14 cellular contexts compared by ENCODE assay signal in the genomic region with DNA sequence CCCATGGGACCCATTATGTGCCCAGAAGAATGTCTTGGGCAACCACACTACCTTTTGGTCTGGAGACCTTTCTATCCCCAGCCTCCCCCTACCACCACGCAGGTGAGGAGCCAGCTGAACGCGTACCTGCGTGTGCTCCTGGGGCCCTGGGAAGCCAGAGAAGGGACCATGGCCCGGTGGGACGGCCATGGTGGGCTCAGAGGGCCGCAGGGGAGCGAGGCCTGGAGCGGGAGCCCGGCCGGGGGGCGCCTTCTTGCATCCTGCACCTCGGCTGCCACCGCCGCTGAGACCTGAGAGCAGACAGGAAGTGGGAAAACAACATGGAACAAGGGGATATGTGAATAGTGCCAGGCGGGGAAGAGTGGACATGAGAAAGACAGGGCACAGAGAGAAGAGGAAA. TPM values are rescaled to one million over a fixed set of nuclear protein-coding genes. Genes with fewer than 3 reads are reported as not detected.
DNase-seq lines count a peak whose midpoint lies in the region; ATAC-seq, FAIRE-seq and TF ChIP-seq lines count a peak whose summit lies in the region.
"Had no signal": no experiment of that assay in that cellular context is flagged by ENCODE, and none has a peak within 500 bp of the region (broad histone marks: within the 10 kb centered on the region; RNA-seq: fewer than 3 reads in every experiment).

No MANE protein-coding gene starts in this region.

- no peaks in the 10 kb centered on the region for H3K27me3 ChIP-seq in endothelial cell of umbilical vein (ENCODE audit: control insufficient read depth in 2 of 2, insufficient read depth in 2 of 2, low read length in 2 of 2)
- H3K27me3 ChIP-seq: testis had no signal

- H3K9ac ChIP-seq in endothelial cell of umbilical vein (replicated peaks; ENCODE audit: extremely low read depth, insufficient read depth, low read length), result no peak overlapping the region

- no peaks in the 10 kb centered on the region for H3K27me3 Mint-ChIP-seq in T-helper 2 cell treated with Interferon-gamma antibody and Interleukin-4, amounts not matched to agents 5 μg/mL and 100 μg/mL, for 36 hours (ENCODE audit: low read depth)
- H3K27me3 Mint-ChIP-seq in T-cell (no peaks in the 10 kb centered on the region), progenitor cell of endocrine pancreas (no peaks in the 10 kb centered on the region)

- no peak overlapping the region for H2AFZ ChIP-seq in endothelial cell of umbilical vein (ENCODE audit: low read depth, low read length)

- H3K9me3 ChIP-seq in endothelial cell of umbilical vein (replicated peaks; ENCODE audit: control insufficient read depth, insufficient read depth, low read length), result no peaks in the 10 kb centered on the region
- H3K9me3 ChIP-seq: testis had no signal

- H3K4me1 ChIP-seq in endothelial cell of umbilical vein (ENCODE audit: control insufficient read depth, extremely low read depth, insufficient read depth, low read length), result peaks cover 8% of the 10 kb centered on the region

- peaks cover 8% of the 10 kb centered on the region for H3K79me2 ChIP-seq in endothelial cell of umbilical vein (ENCODE audit: control insufficient read depth, insufficient read depth, low read length)

- intact Hi-C loops in endothelial cell of umbilical vein (cut with micrococcal nuclease), result loop anchor here (5.0 kb wide), 1 partner anchor 596 kb away; a partner anchor contains a TSS

- no peak for TF ChIP-seq POLR2A in endothelial cell of umbilical vein (IDR thresholded peaks at IDR 0.05; ENCODE audit: low read depth, low read length)

- H3K4me3 ChIP-seq in endothelial cell of umbilical vein (replicated peaks in 1 of 3; ENCODE audit: insufficient read depth in 1 of 3, low read depth in 1 of 3, low read length in 3 of 3), result no peak overlapping the region
- H3K4me3 ChIP-seq: testis had no signal

- no peaks in the 10 kb centered on the region for H3K9me3 Mint-ChIP-seq in T-helper 2 cell treated with Interferon-gamma antibody and Interleukin-4, amounts not matched to agents 5 μg/mL and 100 μg/mL, for 36 hours
- H3K9me3 Mint-ChIP-seq in T-cell (no peaks in the 10 kb centered on the region), progenitor cell of endocrine pancreas (ENCODE audit: low read depth) (no peaks in the 10 kb centered on the region)

- no peak for FAIRE-seq in endothelial cell of umbilical vein (lab: Jason Lieb, UNC)
- FAIRE-seq: A204.1, endometrium had no signal

- no peaks in the 10 kb centered on the region for H3K9me1 ChIP-seq in endothelial cell of umbilical vein (replicated peaks; ENCODE audit: control insufficient read depth, extremely low read depth, insufficient read depth, low read length)

- peaks cover 4 to 32% of the 10 kb centered on the region in 2 experiments for H3K36me3 ChIP-seq in endothelial cell of umbilical vein (ENCODE audit: control insufficient read depth in 2 of 2, extremely low read depth in 1 of 2, insufficient read depth in 2 of 2, low read length in 2 of 2)

- POLR2A ChIA-PET in T-cell (lab: Charles Lee) (no interaction called here), endothelial cell of umbilical vein (lab: Charles Lee) (no interaction called here)

- H3K4me3 Mint-ChIP-seq in T-helper 2 cell treated with Interferon-gamma antibody and Interleukin-4, amounts not matched to agents 5 μg/mL and 100 μg/mL, for 36 hours, result peak overlapping the region; percentile 57
- H3K4me3 Mint-ChIP-seq in T-cell (peak overlapping the region in 2 of 3 donors; percentile 75 to 81), progenitor cell of endocrine pancreas (ENCODE audit: low read depth) (peak overlapping the region; percentile 86)

- TF ChIP-seq CTCF in endothelial cell of umbilical vein (IDR thresholded peaks at IDR 0.05; ENCODE audit: extremely low read depth in 1 of 2, insufficient read depth in 1 of 2, low read depth in 1 of 2, low read length in 2 of 2) (no peak), progenitor cell of endocrine pancreas (IDR thresholded peaks at IDR 0.05; ENCODE audit: unreplicated experiment) (no peak)

- H3K27ac Mint-ChIP-seq in T-helper 2 cell treated with Interferon-gamma antibody and Interleukin-4, amounts not matched to agents 5 μg/mL and 100 μg/mL, for 36 hours, result peak overlapping the region; percentile 61
- H3K27ac Mint-ChIP-seq in T-cell, result peak overlapping the region; percentile 83 to 85
- H3K27ac Mint-ChIP-seq in progenitor cell of endocrine pancreas, result no peak overlapping the region

- H4K20me1 ChIP-seq in endothelial cell of umbilical vein (replicated peaks; ENCODE audit: control insufficient read depth, extremely low read depth, insufficient read depth, low read length), result no peaks in the 10 kb centered on the region

- CTCF ChIA-PET in T-cell (lab: Charles Lee) (interaction anchor here in 1 of 2 donors (0.6 kb wide), 1 partner anchor 1293 kb away, joined by 5 read pairs; no protein-coding TSS in a partner anchor), endothelial cell of umbilical vein (lab: Charles Lee) (interaction anchor here (1.0 kb wide), 1 partner anchor 12 kb away, joined by 4 read pairs; no protein-coding TSS in a partner anchor)

- ATAC-seq in T-cell (replicated peaks in 1 of 4) (no peak), GM21360 (IDR thresholded peaks at IDR 0.05; ENCODE audit: unreplicated experiment) (no peak)

- no peak for DNase-seq in T-helper 2 cell treated with Interferon-gamma antibody and Interleukin-4, amounts not matched to agents 5 μg/mL and 100 μg/mL, for 36 hours (ENCODE audit: low spot score)
- DNase-seq in T-helper 2 cell, result no peak
- no peak for DNase-seq in T-cell
- DNase-seq in endothelial cell of umbilical vein (ENCODE audit: low read depth, low spot score), result no peak
- no peak for DNase-seq in progenitor cell of endocrine pancreas (ENCODE audit: low spot score, unreplicated experiment)
- DNase-seq in UCSD-AML1 (lab: John Stamatoyannopoulos, UW; ENCODE audit: unreplicated experiment), result no peak
- no peak for DNase-seq in EL
- DNase-seq: activated T-cell treated with anti-CD3 and anti-CD28 coated beads for 4 hours, NCI-H774, testis had no signal

- no peak overlapping the region for H3K27ac ChIP-seq in endothelial cell of umbilical vein (ENCODE audit: insufficient read depth, low read depth, low read length)

- H3K36me3 Mint-ChIP-seq in T-helper 2 cell treated with Interferon-gamma antibody and Interleukin-4, amounts not matched to agents 5 μg/mL and 100 μg/mL, for 36 hours (ENCODE audit: low read depth), result peaks cover 49% of the 10 kb centered on the region
- peaks cover 41% of the 10 kb centered on the region for H3K36me3 Mint-ChIP-seq in T-cell
- H3K36me3 Mint-ChIP-seq in progenitor cell of endocrine pancreas (ENCODE audit: insufficient read depth), result peaks cover 26% of the 10 kb centered on the region

- TSS peak; percentile 8 for BruUV-seq in endothelial cell of umbilical vein (replicated peaks; lab: Mats Ljungman, UMichigan)

- H3K4me2 ChIP-seq in endothelial cell of umbilical vein (ENCODE audit: insufficient read depth, low read length), result no peak overlapping the region

- dilution Hi-C loops in endothelial cell of umbilical vein (cut with MboI; ENCODE audit: extremely low pct_ligation_motif_present, low sequenced_read_pairs), result no loop called here

- H3K4me1 Mint-ChIP-seq in T-helper 2 cell treated with Interferon-gamma antibody and Interleukin-4, amounts not matched to agents 5 μg/mL and 100 μg/mL, for 36 hours (ENCODE audit: low read depth), result peaks cover 29% of the 10 kb centered on the region
- H3K4me1 Mint-ChIP-seq in T-cell (peaks cover 30 to 41% (median 34%) of the 10 kb centered on the region in 3 donors), progenitor cell of endocrine pancreas (ENCODE audit: low read depth) (peaks cover 18% of the 10 kb centered on the region)

TF ChIP-seq in endothelial cell of umbilical vein, 7 proteins besides CTCF, POLR2A, EP300 and RAD21:
- TF ChIP-seq GATA2 (IDR thresholded peaks at IDR 0.05; ENCODE audit: insufficient read depth, insufficient read length, low read depth, low read length), result no peak

RNA-seq across cellular contexts. Expression of a gene that starts 2.3 kb away (rescaled TPM):
- 10 to 100 TPM; 18.9 to 38.4 (median 28.0) TPM for total RNA-seq in T-cell
- total RNA-seq in endothelial cell of umbilical vein, result 26.8 and 30.8 TPM in 2 replicates
- polyA plus RNA-seq in endothelial cell of umbilical vein, result 17.7 and 19.0 TPM in 2 replicates
- 11.3 and 15.3 TPM in 2 replicates for polyA plus RNA-seq in endothelial cell of umbilical vein (2011; cell fraction: cytosol; rRNA removed)
- polyA plus RNA-seq in endothelial cell of umbilical vein (2011; cell fraction: nucleus; rRNA removed), result 25.0 and 37.0 TPM in 2 replicates
- 17.8 and 24.6 TPM in 2 replicates for polyA plus RNA-seq in endothelial cell of umbilical vein (2012)
- 21.3 and 26.4 TPM in 2 replicates for polyA minus RNA-seq in endothelial cell of umbilical vein
- 8.2 TPM for polyA minus RNA-seq in endothelial cell of umbilical vein (2011; cell fraction: cytosol; rRNA and poly(A)+ RNA removed)
- polyA minus RNA-seq in endothelial cell of umbilical vein (2011; cell fraction: nucleus; rRNA and poly(A)+ RNA removed), result 20.1 and 30.0 TPM in 2 replicates
- total RNA-seq in progenitor cell of endocrine pancreas, result 80.7 and 90.7 TPM in 2 replicates

RNA-seq across cellular contexts. Expression of a gene that starts 14.5 kb away (rescaled TPM):
- total RNA-seq in T-cell, result 100 to 1,000 TPM; 291 to 348 (median 299) TPM
- 271 and 277 TPM in 2 replicates for total RNA-seq in endothelial cell of umbilical vein
- polyA plus RNA-seq in endothelial cell of umbilical vein, result 407 and 473 TPM in 2 replicates
- 479 and 595 TPM in 2 replicates for polyA plus RNA-seq in endothelial cell of umbilical vein (2011; cell fraction: cytosol; rRNA removed)
- polyA plus RNA-seq in endothelial cell of umbilical vein (2011; cell fraction: nucleus; rRNA removed), result 179 and 219 TPM in 2 replicates
- polyA plus RNA-seq in endothelial cell of umbilical vein (2012), result 315 and 347 TPM in 2 replicates
- polyA minus RNA-seq in endothelial cell of umbilical vein, result 390 and 441 TPM in 2 replicates
- polyA minus RNA-seq in endothelial cell of umbilical vein (2011; cell fraction: cytosol; rRNA and poly(A)+ RNA removed), result 218 TPM
- polyA minus RNA-seq in endothelial cell of umbilical vein (2011; cell fraction: nucleus; rRNA and poly(A)+ RNA removed), result 32.2 and 33.4 TPM in 2 replicates
- 250 and 271 TPM in 2 replicates for total RNA-seq in progenitor cell of endocrine pancreas

RNA-seq across cellular contexts. Expression of a gene that starts 53.0 kb away (rescaled TPM):
- total RNA-seq in T-cell (not detected), endothelial cell of umbilical vein (not detected in 2 replicates), progenitor cell of endocrine pancreas (not detected in 2 replicates)
- polyA plus RNA-seq in endothelial cell of umbilical vein, result not detected in 2 replicates
- polyA plus RNA-seq in endothelial cell of umbilical vein (2011; cell fraction: cytosol; rRNA removed), result not detected in 2 replicates
- not detected in 2 replicates for polyA plus RNA-seq in endothelial cell of umbilical vein (2011; cell fraction: nucleus; rRNA removed)
- polyA plus RNA-seq in endothelial cell of umbilical vein (2012), result not detected in 2 replicates
- not detected in 2 replicates for polyA minus RNA-seq in endothelial cell of umbilical vein
- polyA minus RNA-seq in endothelial cell of umbilical vein (2011; cell fraction: cytosol; rRNA and poly(A)+ RNA removed), result not detected
- polyA minus RNA-seq in endothelial cell of umbilical vein (2011; cell fraction: nucleus; rRNA and poly(A)+ RNA removed), result not detected in 2 replicates
- total RNA-seq: glomerular endothelial cell, testis had no signal
